8 cellular contexts compared by ENCODE assay signal in genomic region chr19:57803594-57804325, GRCh38. TPM values are rescaled to one million over a fixed set of nuclear protein-coding genes. Genes with fewer than 3 reads are reported as not detected.
DNase-seq lines count a peak whose midpoint lies in the region; ATAC-seq and TF ChIP-seq lines count a peak whose summit lies in the region.

No MANE protein-coding gene starts in this region.

- peaks cover 50% of the 10 kb centered on the region for H3K4me1 Mint-ChIP-seq in Calu3 (ENCODE audit: low read depth, unreplicated experiment)

- peak overlapping the region; percentile 23 for H3K4me3 ChIP-seq in lower leg skin (ENCODE audit: low read depth, poor library complexity, severe bottlenecking)
- peak overlapping the region; percentile 77 for H3K4me3 ChIP-seq in thoracic aorta

- BruUV-seq in Calu3 (replicated peaks; lab: Mats Ljungman, UMichigan), result no TSS peak

- ATAC-seq in thoracic aorta (ENCODE audit: insufficient number of reproducible peaks, low FRiP score, low read depth) (no peak), GM21619 (IDR thresholded peaks at IDR 0.05; ENCODE audit: unreplicated experiment) (no peak)

- CTCF ChIA-PET in Calu3 (lab: Charles Lee), result interaction anchor here (1.1 kb wide), 1 partner anchor 9 kb away, joined by 4 read pairs; no protein-coding TSS in a partner anchor

- no peaks in the 10 kb centered on the region for H3K27me3 ChIP-seq in thoracic aorta (replicated peaks; ENCODE audit: insufficient read depth)

- H3K27ac Mint-ChIP-seq in Calu3 (ENCODE audit: unreplicated experiment), result peak overlapping the region; percentile 37

- H3K27ac ChIP-seq in thoracic aorta, result peak overlapping the region; percentile 64 to 81

- peak overlapping the region; percentile 70 for H3K4me3 Mint-ChIP-seq in Calu3 (ENCODE audit: low read depth, unreplicated experiment)

- DNase-seq in Calu3, result peak; percentile 43
- peak; percentile 76 for DNase-seq in NCI-H2029 treated with DMSO at 0.1 percent for 48 hours (lab: John Stamatoyannopoulos, UW)
- DNase-seq in dermis blood vessel endothelial cell, result peak; percentile 58
- DNase-seq in lower leg skin (ENCODE audit: low spot score in 2 of 2), result no peak
- DNase-seq in thoracic aorta (ENCODE audit: low spot score), result no peak
- DNase-seq in middle frontal gyrus (ENCODE audit: extremely low spot score, low spot score), result no peak
- no peak for DNase-seq in NCI-H128 (lab: John Stamatoyannopoulos, UW; ENCODE audit: unreplicated experiment)

- WGBS in lower leg skin, 2 donors, result 3 to 5% methylated on average over 19 of the region's 19 CpGs

- H3K4me1 ChIP-seq in thoracic aorta (ENCODE audit: control insufficient read depth in 1 of 2, low read depth in 2 of 2), result peaks cover 5 to 13% of the 10 kb centered on the region in 2 donors

- intact Hi-C loops in Calu3 (cut with micrococcal nuclease; ENCODE audit: unreplicated experiment), result no loop called here
- intact Hi-C loops in lower leg skin (cut with DNase I; ENCODE audit: low total_unique reads), result no loop called here

- no peak for TF ChIP-seq POLR2A in lower leg skin (IDR thresholded peaks at IDR 0.05)

- TF ChIP-seq CTCF in Calu3 (IDR thresholded peaks at IDR 0.05; ENCODE audit: unreplicated experiment), result no peak
- TF ChIP-seq CTCF in lower leg skin (IDR thresholded peaks at IDR 0.05), result no peak
- TF ChIP-seq CTCF in thoracic aorta (IDR thresholded peaks at IDR 0.05), result no peak

- H3K9me3 ChIP-seq in thoracic aorta, result no peaks in the 10 kb centered on the region

- peaks cover 74% of the 10 kb centered on the region for H3K36me3 Mint-ChIP-seq in Calu3 (ENCODE audit: insufficient read depth, unreplicated experiment)

- no peaks in the 10 kb centered on the region for H3K27me3 Mint-ChIP-seq in Calu3 (ENCODE audit: unreplicated experiment)

- H3K36me3 ChIP-seq in thoracic aorta, result peaks cover 11% of the 10 kb centered on the region

- no peaks in the 10 kb centered on the region for H3K9me3 Mint-ChIP-seq in Calu3 (ENCODE audit: low read depth, unreplicated experiment)

RNA-seq across cellular contexts. Expression of gene ZNF552, which starts 11.0 kb away (rescaled TPM):
- total RNA-seq in Calu3 (2022), result 24.0 and 24.8 TPM in 2 replicates
- 7.4 and 9.9 TPM in 2 replicates for total RNA-seq in dermis blood vessel endothelial cell
- total RNA-seq in lower leg skin, result 1 to 10 TPM; 5.4 to 7.0 (median 5.9) TPM
- total RNA-seq in thoracic aorta, result 10 to 100 TPM in 1 of 2 donors, 1 to 10 TPM in 1; 9.6 to 23.9 TPM

RNA-seq across cellular contexts. Expression of gene ZNF587B, which starts 26.3 kb away (rescaled TPM):
- total RNA-seq in Calu3 (2022) (31.1 and 31.6 TPM in 2 replicates), dermis blood vessel endothelial cell (24.2 and 27.2 TPM in 2 replicates), lower leg skin (10 to 100 TPM; 11.8 to 16.7 (median 13.7) TPM), thoracic aorta (10 to 100 TPM; 11.9 to 35.8 TPM)

RNA-seq across cellular contexts. Expression of gene ZNF586, which starts 34.3 kb away (rescaled TPM):
- 18.9 and 22.9 TPM in 2 replicates for total RNA-seq in Calu3 (2022)
- total RNA-seq in dermis blood vessel endothelial cell, result 13.1 and 31.0 TPM in 2 replicates
- 10 to 100 TPM in 3 of 4 donors, 1 to 10 TPM in 1; 9.1 to 21.4 (median 17.5) TPM for total RNA-seq in lower leg skin
- total RNA-seq in thoracic aorta, result 10 to 100 TPM in 1 of 2 donors, 1 to 10 TPM in 1; 8.7 to 15.4 TPM

RNA-seq across cellular contexts. Expression of gene ZNF587, which starts 45.9 kb away (rescaled TPM):
- total RNA-seq in Calu3 (2022) (111 and 113 TPM in 2 replicates), dermis blood vessel endothelial cell (29.4 and 36.3 TPM in 2 replicates), lower leg skin (10 to 100 TPM; 10.6 to 18.0 (median 17.2) TPM), thoracic aorta (10 to 100 TPM; 18.3 to 29.7 TPM)

RNA-seq across cellular contexts. Expression of gene ZNF776, which starts 57.1 kb away (rescaled TPM):
- total RNA-seq in Calu3 (2022) (19.7 and 21.6 TPM in 2 replicates), dermis blood vessel endothelial cell (14.6 and 18.1 TPM in 2 replicates), lower leg skin (10 to 100 TPM in 3 of 4 donors, 1 to 10 TPM in 1; 9.5 to 23.7 (median 13.0) TPM), thoracic aorta (10 to 100 TPM in 1 of 2 donors, 1 to 10 TPM in 1; 7.8 to 24.0 TPM)

Comparison
In these comparisons a context has a peak if more than half of its experiments do, and no peak if none do; other contexts are left out.
1. DNase-seq: peak in Calu3 (single experiment), NCI-H2029 treated with DMSO at 0.1 percent for 48 hours (single experiment) and dermis blood vessel endothelial cell (single experiment); none in lower leg skin (0 of 2), thoracic aorta (single experiment), middle frontal gyrus (single experiment) and NCI-H128 (single experiment).